In genomic region chr19:13539332-13539731, GRCh38 we compare ENCODE assay signal across 7 cellular contexts. TPM values are rescaled to one million over a fixed set of nuclear protein-coding genes. Genes with fewer than 3 reads are reported as not detected.
"Had no signal": no experiment of that assay in that cellular context is flagged by ENCODE, and none has a peak within 500 bp of the region (broad histone marks: within the 10 kb centered on the region; RNA-seq: fewer than 3 reads in every experiment).

No MANE protein-coding gene starts in this region.

- H3K27ac Mint-ChIP-seq: IgD-negative memory B cell had no signal

- ATAC-seq: HepG2 had no signal

- H3K4me3 Mint-ChIP-seq: IgD-negative memory B cell had no signal

- DNase-seq: IMR-90, KBM-7, KG1 had no signal

- FAIRE-seq: HepG2, HTR-8/SVneo had no signal

- H3K27ac ChIP-seq: HL-60 had no signal

RNA-seq across cellular contexts. Expression of gene CACNA1A, which starts 33.1 kb away (rescaled TPM):
- total RNA-seq: HepG2 had no signal
- polyA plus RNA-seq: HepG2 had no signal
